ENCODE assay signal across 17 cellular contexts in genomic region chr16:73230651-73231050, GRCh38.
"Had no signal": no experiment of that assay in that cellular context is flagged by ENCODE, and none has a peak within 500 bp of the region (broad histone marks: within the 10 kb centered on the region; RNA-seq: fewer than 3 reads in every experiment).

No MANE protein-coding gene starts in this region.

- H3K9me3 ChIP-seq: lower lobe of right lung, mucosa of descending colon, neutrophil, pancreas, right lobe of liver, stomach, thyroid gland had no signal

- H3K4me3 ChIP-seq: lower lobe of right lung, mucosa of descending colon, pancreas, right lobe of liver, smooth muscle cell, stomach, thyroid gland had no signal

- H3K27me3 ChIP-seq: neutrophil, right lobe of liver, thyroid gland had no signal

- DNase-seq: cortex of kidney; left ventricle myocardium superior; lower lobe of right lung; mucosa of descending colon; naive B cell; pancreas; right lobe of liver; stimulated activated CD4-positive, alpha-beta T cell treated with anti-CD3 and anti-CD28 coated beads, Interleukin-12 subunit alpha, Interleukin-12 subunit beta, amount 100 ng/mL, for 4 hours; stimulated activated CD4-positive, alpha-beta T cell treated with anti-CD3 and anti-CD28 coated beads, Interleukin-1b, Interleukin-23, amount 100 ng/mL, for 48 hours; stimulated activated CD4-positive, alpha-beta T cell treated with anti-CD3 and anti-CD28 coated beads, Interleukin-4, amount 100 ng/mL, for 24 hours; stimulated activated naive CD4-positive, alpha-beta T cell treated with Interleukin-2 at 50 U/mL for 16 hours; stomach; thyroid gland had no signal

- H3K4me2 ChIP-seq: smooth muscle cell had no signal

- H3K4me1 ChIP-seq: lower lobe of right lung, right lobe of liver had no signal

- H3K36me3 ChIP-seq: lower lobe of right lung, neutrophil, pancreas, right lobe of liver, stomach, thyroid gland had no signal

- ATAC-seq: left ventricle myocardium superior; lower lobe of right lung; mucosa of descending colon; natural killer cell treated with Interleukin-12 subunit alpha and Interleukin-12 subunit beta and Interleukin-15 and Interleukin-18, amount 100 ng/mL, for 72 hours; pancreas; right lobe of liver; stimulated activated effector memory CD8-positive, alpha-beta T cell treated with anti-CD3 and anti-CD28 coated beads, Interleukin-12 subunit alpha, Interleukin-12 subunit beta, amount 100 ng/mL, for 72 hours had no signal

- H3K27ac ChIP-seq: lower lobe of right lung, neutrophil, pancreas, right lobe of liver, stomach, thyroid gland had no signal
